Comparison of ENCODE assay signal across 8 cellular contexts in the genomic region with DNA sequence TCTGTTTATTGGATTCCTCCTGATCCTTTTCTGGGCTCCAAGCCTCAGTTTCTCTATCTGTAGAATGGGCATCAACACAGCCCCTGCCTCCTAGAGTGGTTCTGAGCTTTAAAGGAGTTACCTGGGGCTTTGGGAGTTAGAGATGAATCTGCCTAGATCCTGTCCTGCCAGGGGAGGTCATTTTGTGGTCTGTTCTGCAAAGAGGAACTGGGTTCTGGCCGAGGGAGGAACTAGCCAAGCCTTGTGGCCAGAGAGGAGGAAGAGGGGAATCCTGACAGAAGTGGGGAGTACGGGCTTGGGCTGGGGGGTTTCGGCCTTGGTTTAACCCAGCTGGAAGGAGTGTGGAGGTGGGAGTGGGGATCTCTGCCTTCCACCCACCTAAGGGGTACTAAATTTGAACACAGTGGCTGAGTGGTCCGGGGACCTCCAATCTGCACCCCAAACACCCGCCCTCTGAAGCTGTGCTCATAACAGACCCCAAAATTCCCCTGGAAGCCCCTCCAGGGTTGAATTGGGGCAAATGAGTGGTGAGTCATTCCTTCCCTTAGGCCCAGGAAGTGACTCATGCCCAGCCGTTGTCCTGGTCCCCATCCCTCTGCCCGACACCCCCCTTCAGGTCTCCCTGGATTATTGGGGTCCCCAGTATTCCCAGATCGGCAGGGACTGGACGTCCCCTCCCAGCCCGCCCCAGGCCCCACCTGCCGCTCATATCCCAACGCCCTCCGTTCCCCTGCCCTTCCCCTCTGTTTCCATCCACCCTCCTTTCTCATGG. TPM values are rescaled to one million over a fixed set of nuclear protein-coding genes. Genes with fewer than 3 reads are reported as not detected.
DNase-seq lines count a peak whose midpoint lies in the region; ATAC-seq and TF ChIP-seq lines count a peak whose summit lies in the region.

No MANE protein-coding gene starts in this region.

- DNase-seq in NB4 (ENCODE audit: low read depth) (peak; percentile 90), activated T-helper 1 cell treated with Interleukin-2 at 50 U/mL for 16 hours (ENCODE audit: low read depth) (peak; percentile 45), left ventricle myocardium inferior (no peak), neuronal stem cell (ENCODE audit: low spot score) (no peak), NCI-H524 treated with DMSO at 0.1 percent for 48 hours (lab: John Stamatoyannopoulos, UW) (no peak)
- peak; percentile 52 to 65 for DNase-seq in stimulated activated CD4-positive, alpha-beta T cell treated with anti-CD3 and anti-CD28 coated beads, Interleukin-2, amount 100 ng/mL, for 24 hours

- H3K27me3 ChIP-seq in left ventricle myocardium inferior (ENCODE audit: low read depth) (no peaks in the 10 kb centered on the region), neuronal stem cell (ENCODE audit: control insufficient read depth in 3 of 3, insufficient read depth in 3 of 3, low read depth in 1 of 3, low read length in 3 of 3) (peaks cover 0 to 15% (median 0%) of the 10 kb centered on the region in 3 experiments)

- peaks cover 9% of the 10 kb centered on the region for H3K36me3 ChIP-seq in left ventricle myocardium inferior
- no peaks in the 10 kb centered on the region for H3K36me3 ChIP-seq in neuronal stem cell (replicated peaks in 1 of 2; ENCODE audit: control insufficient read depth in 2 of 2, insufficient read depth in 2 of 2, low read length in 2 of 2)

- H3K79me1 ChIP-seq in neuronal stem cell (ENCODE audit: low read depth, low read length), result no peaks in the 10 kb centered on the region

- TF ChIP-seq CTCF in NB4 (IDR thresholded peaks at IDR 0.05; ENCODE audit: low read depth, low read length) (no peak), left ventricle myocardium inferior (IDR thresholded peaks at IDR 0.05; ENCODE audit: borderline replicate concordance) (no peak)

- H2BK120ac ChIP-seq in neuronal stem cell (ENCODE audit: low read depth, low read length), result no peak overlapping the region

- no peak overlapping the region for H2BK5ac ChIP-seq in neuronal stem cell (ENCODE audit: low read length)

- H4K91ac ChIP-seq in neuronal stem cell (ENCODE audit: low read depth, low read length, poor library complexity), result no peak overlapping the region

- no peak overlapping the region for H2AFZ ChIP-seq in neuronal stem cell (ENCODE audit: low read length)

- H3K14ac ChIP-seq in neuronal stem cell (ENCODE audit: low read length), result no peak overlapping the region

- no peak overlapping the region for H4K8ac ChIP-seq in neuronal stem cell (ENCODE audit: low read depth, low read length)

- no peak for ATAC-seq in HG03457 (IDR thresholded peaks at IDR 0.05; ENCODE audit: unreplicated experiment)

- H3K4me3 ChIP-seq in NB4 (ENCODE audit: low read depth, low read length), result peak overlapping the region; percentile 90
- peak overlapping the region; percentile 82 for H3K4me3 ChIP-seq in left ventricle myocardium inferior
- H3K4me3 ChIP-seq in neuronal stem cell (ENCODE audit: low read length in 2 of 2), result no peak overlapping the region

- no peak overlapping the region for H3K9ac ChIP-seq in neuronal stem cell (ENCODE audit: low read depth, low read length, poor library complexity)

- H3K9me3 ChIP-seq in left ventricle myocardium inferior (replicated peaks) (no peaks in the 10 kb centered on the region), neuronal stem cell (replicated peaks in 1 of 2; ENCODE audit: control insufficient read depth in 2 of 2, insufficient read depth in 1 of 2, low read depth in 1 of 2, low read length in 2 of 2) (no peaks in the 10 kb centered on the region)

- intact Hi-C loops in left ventricle myocardium inferior (cut with micrococcal nuclease), result no loop called here

- H3K4ac ChIP-seq in neuronal stem cell (ENCODE audit: low read length), result no peak overlapping the region

- WGBS in neuronal stem cell (ENCODE audit: extremely low coverage in 2 of 2, insufficient read length in 2 of 2, insufficient replicate concordance in 1 of 2), 2 donors, result no CpG with 5 or more reads among the region's 13 CpGs

- H3K27ac ChIP-seq in left ventricle myocardium inferior (replicated peaks) (peak overlapping the region; percentile 92), neuronal stem cell (replicated peaks; ENCODE audit: low read length) (no peak overlapping the region)

- TF ChIP-seq POLR2A in GM15510 (IDR thresholded peaks at IDR 0.05; ENCODE audit: borderline replicate concordance, extremely low read depth, insufficient read length), result peak; percentile 6
- no peak for TF ChIP-seq POLR2A in NB4 (IDR thresholded peaks at IDR 0.05; ENCODE audit: extremely low read depth, insufficient read length)

- no peak overlapping the region for H2BK15ac ChIP-seq in neuronal stem cell (ENCODE audit: low read length)

- H2AK5ac ChIP-seq in neuronal stem cell (ENCODE audit: low read depth, low read length), result no peak overlapping the region

- H3K4me1 ChIP-seq in left ventricle myocardium inferior, result peaks cover 64% of the 10 kb centered on the region
- H3K4me1 ChIP-seq in neuronal stem cell (ENCODE audit: control insufficient read depth in 2 of 2, insufficient read depth in 1 of 2, low read depth in 1 of 2, low read length in 2 of 2), result peaks cover 8 to 13% of the 10 kb centered on the region in 2 donors

- no peak overlapping the region for H2BK12ac ChIP-seq in neuronal stem cell (ENCODE audit: low read length)

- H3K23ac ChIP-seq in neuronal stem cell (ENCODE audit: low read depth, low read length, poor library complexity), result no peak overlapping the region

- H3K18ac ChIP-seq in neuronal stem cell (ENCODE audit: low read length), result no peak overlapping the region

- no peak overlapping the region for H3K4me2 ChIP-seq in neuronal stem cell (ENCODE audit: insufficient read depth, low read length, poor library complexity, severe bottlenecking)

RNA-seq across cellular contexts. Expression of a gene that starts 2.8 kb away (rescaled TPM):
- total RNA-seq in left ventricle myocardium inferior, result 32.7 TPM
- polyA plus RNA-seq in neuronal stem cell (2013, experiment 1 of 2), result 0.74 TPM
- 0.72 TPM for polyA plus RNA-seq in neuronal stem cell (2013, experiment 2 of 2)

RNA-seq across cellular contexts. Expression of a gene that starts 35.1 kb away (rescaled TPM):
- total RNA-seq in left ventricle myocardium inferior, result 33.4 TPM
- 75.6 TPM for polyA plus RNA-seq in neuronal stem cell (2013, experiment 1 of 2)
- 76.2 TPM for polyA plus RNA-seq in neuronal stem cell (2013, experiment 2 of 2)

RNA-seq across cellular contexts. Expression of a gene that starts 49.0 kb away (rescaled TPM):
- 129 TPM for total RNA-seq in left ventricle myocardium inferior
- 70.0 TPM for polyA plus RNA-seq in neuronal stem cell (2013, experiment 1 of 2)
- polyA plus RNA-seq in neuronal stem cell (2013, experiment 2 of 2), result 68.8 TPM

Comparison
In these comparisons a context has a peak if more than half of its experiments do, and no peak if none do; other contexts are left out.
1. DNase-seq: peak in NB4 (single experiment), activated T-helper 1 cell treated with Interleukin-2 at 50 U/mL for 16 hours (single experiment) and stimulated activated CD4-positive, alpha-beta T cell treated with anti-CD3 and anti-CD28 coated beads, Interleukin-2, amount 100 ng/mL, for 24 hours (2 of 2); none in left ventricle myocardium inferior (single experiment), neuronal stem cell (single experiment) and NCI-H524 treated with DMSO at 0.1 percent for 48 hours (single experiment).
2. H3K4me3 ChIP-seq: peak in NB4 (single experiment) and left ventricle myocardium inferior (single experiment); none in neuronal stem cell (0 of 2).